In the genomic region with DNA sequence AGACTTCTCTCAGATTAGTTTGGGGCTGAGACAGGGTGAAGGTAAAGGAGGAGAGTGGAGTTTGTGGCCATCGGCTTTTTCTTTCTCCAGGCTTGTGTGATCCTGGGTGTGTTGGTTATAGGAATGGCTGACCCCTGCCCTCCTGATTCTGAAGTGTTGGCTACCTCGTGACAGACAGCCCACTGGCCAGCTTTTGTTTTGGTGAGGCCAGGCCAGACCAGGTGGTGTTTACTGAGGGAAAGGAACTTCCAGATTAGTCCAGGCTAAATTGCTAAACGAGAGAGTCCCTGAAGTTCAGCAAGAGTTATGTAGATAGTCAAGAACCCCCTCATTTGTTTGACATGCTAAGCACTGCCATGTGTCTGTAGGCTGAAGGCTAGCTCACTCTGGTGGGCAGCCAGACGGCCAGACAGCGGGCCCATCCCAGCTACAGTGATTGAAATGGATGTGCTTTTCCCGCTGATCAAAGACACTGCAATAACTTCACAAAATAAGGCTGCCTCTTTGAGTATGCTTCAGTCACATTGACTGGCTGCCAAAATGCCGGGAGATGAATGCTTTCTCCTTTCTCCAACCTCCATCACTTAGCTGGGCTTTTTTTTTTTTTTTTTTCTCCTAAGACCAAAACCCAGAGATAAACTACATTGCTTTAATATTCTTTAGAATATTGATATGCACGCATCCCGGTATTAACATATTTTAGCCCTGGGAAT, we compare ENCODE assay signal across 20 cellular contexts.
DNase-seq lines count a peak whose midpoint lies in the region; ATAC-seq and TF ChIP-seq lines count a peak whose summit lies in the region.
"Had no signal": no experiment of that assay in that cellular context is flagged by ENCODE, and none has a peak within 500 bp of the region (broad histone marks: within the 10 kb centered on the region; RNA-seq: fewer than 3 reads in every experiment).

No MANE protein-coding gene starts in this region.

- H3F3A ChIP-seq in neural progenitor cell (ENCODE audit: low read depth), result peaks cover 24% of the 10 kb centered on the region

- no peaks in the 10 kb centered on the region for H3K9me3 Mint-ChIP-seq in neural progenitor cell
- H3K9me3 Mint-ChIP-seq in activated T-cell treated with anti-CD3 and anti-CD28 coated beads, Interleukin-2, amount 50 U/mL, for 72 hours, result no peaks in the 10 kb centered on the region

- H3K4me2 ChIP-seq in neural progenitor cell, result peak overlapping the region; percentile 31
- H3K4me2 ChIP-seq: SK-N-SH had no signal

- H3K36me3 ChIP-seq in neural progenitor cell, result peaks cover 22% of the 10 kb centered on the region

- H3K27ac Mint-ChIP-seq in neural progenitor cell, result no peak overlapping the region
- H3K27ac Mint-ChIP-seq in activated T-cell treated with anti-CD3 and anti-CD28 coated beads, Interleukin-2, amount 50 U/mL, for 72 hours, result no peak overlapping the region
- H3K27ac Mint-ChIP-seq: CD8-positive, alpha-beta T cell had no signal

- H4K20me1 ChIP-seq in neural progenitor cell (ENCODE audit: low read depth), result peaks cover 85% of the 10 kb centered on the region

- peaks cover 3% of the 10 kb centered on the region for H3K27me3 Mint-ChIP-seq in neural progenitor cell (ENCODE audit: insufficient read depth, low read depth)
- H3K27me3 Mint-ChIP-seq in activated T-cell treated with anti-CD3 and anti-CD28 coated beads, Interleukin-2, amount 50 U/mL, for 72 hours (ENCODE audit: low read depth), result peaks cover 29% of the 10 kb centered on the region

- H3K36me3 Mint-ChIP-seq in neural progenitor cell, result no peaks in the 10 kb centered on the region
- H3K36me3 Mint-ChIP-seq in activated T-cell treated with anti-CD3 and anti-CD28 coated beads, Interleukin-2, amount 50 U/mL, for 72 hours (ENCODE audit: insufficient read depth in 2 of 2), result no peaks in the 10 kb centered on the region
- H3K36me3 Mint-ChIP-seq: CD8-positive, alpha-beta T cell had no signal

- ATAC-seq in GM21390 (IDR thresholded peaks at IDR 0.05; ENCODE audit: unreplicated experiment), result no peak
- no peak for ATAC-seq in activated T-cell treated with anti-CD3 and anti-CD28 coated beads, Interleukin-2, amount 50 U/mL, for 72 hours (replicated peaks in 1 of 2)
- ATAC-seq: CD8-positive, alpha-beta T cell; Panc1 had no signal

- H3K4me1 ChIP-seq in neural progenitor cell, result peaks cover 33% of the 10 kb centered on the region

- no peak for TF ChIP-seq CTCF in neural progenitor cell (IDR thresholded peaks at IDR 0.05)

- peaks cover 57% of the 10 kb centered on the region for H3K79me2 ChIP-seq in neural progenitor cell (ENCODE audit: low read depth)

- peak; percentile 3 for DNase-seq in NCI-H82 (lab: John Stamatoyannopoulos, UW)
- no peak for DNase-seq in NCI-H82 treated with DMSO at 0.1 percent for 48 hours (lab: John Stamatoyannopoulos, UW; ENCODE audit: unreplicated experiment)
- peak; percentile 22 for DNase-seq in inferior parietal cortex (ENCODE audit: extremely low spot score)
- DNase-seq in neural progenitor cell (ENCODE audit: low spot score), result no peak
- DNase-seq in activated gamma-delta T cell treated with Interleukin-2 at 50 U/mL for 16 hours, result no peak
- DNase-seq in activated T-cell treated with anti-CD3 and anti-CD28 coated beads, Interleukin-2, amount 50 U/mL, for 72 hours, result no peak
- no peak for DNase-seq in NCI-H1436 treated with DMSO at 0.1 percent for 48 hours (lab: John Stamatoyannopoulos, UW)
- DNase-seq: 8988T; Calu3; CD8-positive, alpha-beta T cell; EL; GF-D8; Kasumi-1; NCI-H2081 treated with DMSO at 0.1 percent for 48 hours; NCI-H510A; NCI-H748 treated with DMSO at 0.1 percent for 48 hours; SIG-M5; SK-N-SH had no signal

- H3K9me3 ChIP-seq in neural progenitor cell (ENCODE audit: low read depth), result no peaks in the 10 kb centered on the region
- H3K9me3 ChIP-seq: SK-N-SH had no signal

- no peaks in the 10 kb centered on the region for H3K27me3 ChIP-seq in neural progenitor cell

- H3K9ac ChIP-seq in neural progenitor cell, result no peak overlapping the region
- H3K9ac ChIP-seq: SK-N-SH had no signal

- no peak overlapping the region for H3K4me3 Mint-ChIP-seq in neural progenitor cell
- no peak overlapping the region for H3K4me3 Mint-ChIP-seq in activated T-cell treated with anti-CD3 and anti-CD28 coated beads, Interleukin-2, amount 50 U/mL, for 72 hours
- H3K4me3 Mint-ChIP-seq: CD8-positive, alpha-beta T cell had no signal

- H3K4me1 Mint-ChIP-seq in neural progenitor cell, result peaks cover 24% of the 10 kb centered on the region
- H3K4me1 Mint-ChIP-seq in activated T-cell treated with anti-CD3 and anti-CD28 coated beads, Interleukin-2, amount 50 U/mL, for 72 hours (ENCODE audit: low read depth), result no peaks in the 10 kb centered on the region

- H3K4me3 ChIP-seq in neural progenitor cell, result no peak overlapping the region

- H2AFZ ChIP-seq in neural progenitor cell (replicated peaks), result no peak overlapping the region

- H3K27ac ChIP-seq in neural progenitor cell, result peak overlapping the region; percentile 50

Comparison
In these comparisons a context has a peak if more than half of its experiments do, and no peak if none do; other contexts are left out.
1. DNase-seq: peak in NCI-H82 (single experiment) and inferior parietal cortex (single experiment); none in NCI-H82 treated with DMSO at 0.1 percent for 48 hours (single experiment), neural progenitor cell (single experiment), activated gamma-delta T cell treated with Interleukin-2 at 50 U/mL for 16 hours (single experiment), activated T-cell treated with anti-CD3 and anti-CD28 coated beads, Interleukin-2, amount 50 U/mL, for 72 hours (0 of 2) and NCI-H1436 treated with DMSO at 0.1 percent for 48 hours (single experiment).